12 cellular contexts compared by ENCODE assay signal in the genomic region with DNA sequence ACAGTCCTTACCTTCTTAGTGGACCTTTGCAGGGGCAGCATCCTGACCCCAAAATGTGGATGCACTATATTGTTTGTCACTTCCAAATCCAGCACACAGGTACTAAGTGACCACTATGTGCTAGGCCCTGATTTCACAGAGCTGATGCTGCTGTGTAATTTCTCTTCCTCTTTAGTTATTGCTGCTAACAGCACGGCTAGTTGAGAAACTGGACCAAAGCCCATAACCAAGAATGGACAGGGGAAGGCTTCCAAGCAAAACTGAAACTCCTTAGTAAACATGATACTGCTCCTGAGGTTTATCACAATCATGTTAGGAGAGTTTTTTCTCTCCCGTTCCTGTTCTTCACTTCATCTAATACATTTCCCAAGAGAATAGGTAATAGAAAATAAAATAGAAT.
DNase-seq lines count a peak whose midpoint lies in the region; ATAC-seq and TF ChIP-seq lines count a peak whose summit lies in the region.
"Had no signal": no experiment of that assay in that cellular context is flagged by ENCODE, and none has a peak within 500 bp of the region (broad histone marks: within the 10 kb centered on the region; RNA-seq: fewer than 3 reads in every experiment).

No MANE protein-coding gene starts in this region.

- peaks cover 0 to 6% of the 10 kb centered on the region in 2 donors for H3K27me3 Mint-ChIP-seq in T-cell

- peak overlapping the region in 5 of 10 donors; percentile 9 to 60 (median 45) for H3K27ac ChIP-seq in heart right ventricle
- H3K27ac ChIP-seq: HL-60 had no signal

- H3K4me3 ChIP-seq in heart right ventricle, result no peak overlapping the region
- H3K4me3 ChIP-seq in skeletal muscle cell (ENCODE audit: low read depth, low read length), result no peak overlapping the region

- no peak for TF ChIP-seq CTCF in heart right ventricle (IDR thresholded peaks at IDR 0.05)

- no peak overlapping the region for H3K4me3 Mint-ChIP-seq in T-cell
- H3K4me3 Mint-ChIP-seq: HFFc6 had no signal

- intact Hi-C loops in heart right ventricle (cut with DNase I), result loop anchor here in 3 of 10 donors (5.0 kb wide), 2 partner anchors 39 to 469 kb away; no protein-coding TSS in a partner anchor

- H3K27me3 ChIP-seq in heart right ventricle, result no peaks in the 10 kb centered on the region

- H3K9me3 ChIP-seq in heart right ventricle, result peaks cover 0 to 25% (median 5%) of the 10 kb centered on the region in 11 donors

- 9 to 12% methylated on average over 2 of the region's 2 CpGs for WGBS in heart right ventricle, 2 donors

- peaks cover 0 to 5% (median 4%) of the 10 kb centered on the region in 3 donors for H3K9me3 Mint-ChIP-seq in T-cell

- H3K27ac Mint-ChIP-seq in T-cell, result no peak overlapping the region
- H3K27ac Mint-ChIP-seq: HFFc6 had no signal

- ATAC-seq in GM18868 (IDR thresholded peaks at IDR 0.05; ENCODE audit: unreplicated experiment), result peak; percentile 91
- peak; percentile 67 to 84 (median 76) for ATAC-seq in heart right ventricle
- ATAC-seq in HG02678 (IDR thresholded peaks at IDR 0.05; ENCODE audit: unreplicated experiment), result no peak
- ATAC-seq in T-cell (replicated peaks in 1 of 4), result no peak
- no peak for ATAC-seq in SK-N-SH treated with all-trans-retinoic acid at 6 μM for 48 hours

- POLR2A ChIA-PET in T-cell (lab: Charles Lee), result no interaction called here

- DNase-seq in RPMI7951 (ENCODE audit: low read depth) (peak; percentile 11), heart right ventricle (peak in 1 of 2 donors; percentile 49), skeletal muscle cell (ENCODE audit: low read depth) (peak; percentile 69), GM19240 (ENCODE audit: insufficient read length, low spot score) (no peak), T-cell (no peak)
- DNase-seq: glutamatergic neuron, HFFc6, NCI-H446 had no signal

- CTCF ChIA-PET in T-cell (lab: Charles Lee), result no interaction called here

- no peaks in the 10 kb centered on the region for H3K36me3 ChIP-seq in heart right ventricle

- no peaks in the 10 kb centered on the region for H3K4me1 Mint-ChIP-seq in T-cell

- H3K36me3 Mint-ChIP-seq in T-cell, result no peaks in the 10 kb centered on the region

- peaks cover 3 to 39% (median 28%) of the 10 kb centered on the region in 9 donors for H3K4me1 ChIP-seq in heart right ventricle

TF ChIP-seq in SK-N-SH treated with all-trans-retinoic acid at 6 μM for 48 hours, 23 proteins besides CTCF, POLR2A, EP300 and RAD21:
- TF ChIP-seq ZNF70 (CRISPR knock-in tag; IDR thresholded peaks at IDR 0.05), result no peak

Comparison
In these comparisons a context has a peak if more than half of its experiments do, and no peak if none do; other contexts are left out.
1. ATAC-seq: peak in GM18868 (single experiment) and heart right ventricle (8 of 8); none in HG02678 (single experiment), T-cell (0 of 4) and SK-N-SH treated with all-trans-retinoic acid at 6 μM for 48 hours (single experiment).
2. DNase-seq: peak in RPMI7951 (single experiment) and skeletal muscle cell (single experiment); none in GM19240 (single experiment) and T-cell (0 of 34).